ENCODE assay signal across 24 cellular contexts in genomic region chr6:19369770-19370169, GRCh38.
"Had no signal": no experiment of that assay in that cellular context is flagged by ENCODE, and none has a peak within 500 bp of the region (broad histone marks: within the 10 kb centered on the region; RNA-seq: fewer than 3 reads in every experiment).

No MANE protein-coding gene starts in this region.

- H3K27ac Mint-ChIP-seq: activated naive CD8-positive, alpha-beta T cell treated with anti-CD3 and anti-CD28 coated beads, Interleukin-2, amount 10 ng/mL, durations not matched to agents 7 days and 5 days; activated T-helper 2 cell treated with anti-CD3 and anti-CD28 coated beads, Interferon-gamma antibody, Interleukin-2, Interleukin-4, amounts not matched to agents 10 μg/mL and 5 μg/mL and 100 μg/mL, durations not matched to agents 14 hours and 24 hours and 36 hours; nephron; progenitor cell of endocrine pancreas had no signal

- H2AFZ ChIP-seq: hepatocyte had no signal

- H3K4me1 Mint-ChIP-seq: activated naive CD8-positive, alpha-beta T cell treated with anti-CD3 and anti-CD28 coated beads, Interleukin-2, amount 10 ng/mL, durations not matched to agents 7 days and 5 days had no signal

- H3K4me1 ChIP-seq: right atrium auricular region, spleen, thyroid gland had no signal

- H3K9me3 ChIP-seq: thyroid gland had no signal

- H3K27ac ChIP-seq: hepatocyte, right atrium auricular region, SK-N-MC, spleen, thyroid gland, WERI-Rb-1 had no signal

- H3K4me3 Mint-ChIP-seq: activated naive CD8-positive, alpha-beta T cell treated with anti-CD3 and anti-CD28 coated beads, Interleukin-2, amount 10 ng/mL, durations not matched to agents 7 days and 5 days; activated T-cell treated with anti-CD3 and anti-CD28 coated beads, Interleukin-2, amount 50 U/mL, for 4 hours; nephron had no signal

- H3K36me3 Mint-ChIP-seq: activated naive CD8-positive, alpha-beta T cell treated with anti-CD3 and anti-CD28 coated beads, Interleukin-2, amount 10 ng/mL, durations not matched to agents 7 days and 5 days had no signal

- H3K36me3 ChIP-seq: right atrium auricular region, spleen, thyroid gland, WERI-Rb-1 had no signal

- H3K4me2 ChIP-seq: hepatocyte had no signal

- DNase-seq: activated CD4-positive, alpha-beta T cell treated with anti-CD3 and anti-CD28 coated beads for 1 hour; activated CD4-positive, alpha-beta T cell treated with anti-CD3 and anti-CD28 coated beads, Interleukin-2, amount 50 U/mL, for 4 hours; activated CD8-positive, alpha-beta memory T cell treated with anti-CD3 and anti-CD28 coated beads for 24 hours; activated CD8-positive, alpha-beta memory T cell treated with anti-CD3 and anti-CD28 coated beads, Interleukin-2, amount 50 U/mL, for 48 hours; activated naive CD4-positive, alpha-beta T cell; activated naive CD8-positive, alpha-beta T cell treated with anti-CD3 and anti-CD28 coated beads, Interleukin-2, amount 10 ng/mL, durations not matched to agents 7 days and 5 days; activated T-cell treated with anti-CD3 and anti-CD28 coated beads, Interleukin-2, amount 50 U/mL, for 4 hours; amygdala; dermis blood vessel endothelial cell; effector CD8-positive, alpha-beta T cell; glutamatergic neuron; left ventricle myocardium superior; mammary epithelial cell; spleen; stimulated activated CD4-positive, alpha-beta T cell treated with anti-CD3 and anti-CD28 coated beads, Interleukin-4, amount 100 ng/mL, for 1 hour; stimulated activated naive CD4-positive, alpha-beta T cell treated with Interleukin-2 at 50 U/mL for 16 hours; thyroid gland; WERI-Rb-1 had no signal

- ATAC-seq: activated T-cell treated with anti-CD3 and anti-CD28 coated beads, Interleukin-2, amount 50 U/mL, for 4 hours; left ventricle myocardium superior had no signal

- H3K4me3 ChIP-seq: hepatocyte, right atrium auricular region, SK-N-MC, spleen, thyroid gland had no signal

- H3K27me3 ChIP-seq: hepatocyte, right atrium auricular region, spleen, thyroid gland had no signal

- H3K27me3 Mint-ChIP-seq: activated naive CD8-positive, alpha-beta T cell treated with anti-CD3 and anti-CD28 coated beads, Interleukin-2, amount 10 ng/mL, durations not matched to agents 7 days and 5 days had no signal

- H3K79me2 ChIP-seq: hepatocyte had no signal
